Comparison of ENCODE assay signal across 1 cellular context in the genomic region with DNA sequence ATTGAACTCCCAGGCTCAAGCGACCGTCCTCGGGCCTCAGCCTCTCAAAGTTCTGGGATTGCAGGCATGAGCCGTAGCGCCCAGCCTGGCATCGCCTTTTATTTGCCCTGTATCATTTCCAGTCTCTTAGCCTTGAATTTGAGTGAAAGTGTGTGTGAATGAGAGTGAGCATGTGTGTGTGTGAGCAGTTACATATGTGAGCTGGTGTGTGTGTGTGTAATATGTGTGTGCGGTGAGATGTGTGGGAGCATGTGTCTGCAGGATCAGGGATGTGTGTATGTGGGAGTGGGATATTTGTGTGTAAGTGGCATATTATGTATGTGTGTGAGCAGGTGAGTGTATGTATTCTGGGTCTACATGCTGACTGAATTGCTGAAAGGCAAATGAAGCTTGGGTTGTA.
TF ChIP-seq lines count a peak whose summit lies in the region.

No MANE protein-coding gene starts in this region.

TF ChIP-seq in IMR-90, 13 proteins besides CTCF, POLR2A, EP300 and RAD21:
- TF ChIP-seq FOS (IDR thresholded peaks at IDR 0.05; ENCODE audit: low read depth, low read length) (no peak), NFE2L2 (IDR thresholded peaks at IDR 0.05; ENCODE audit: low read depth, low read length) (no peak), MAFK (IDR thresholded peaks at IDR 0.05; ENCODE audit: low read depth, low read length) (no peak), SMC3 (IDR thresholded peaks at IDR 0.05; ENCODE audit: low read depth, low read length) (no peak), RFX5 (IDR thresholded peaks at IDR 0.05; ENCODE audit: low read depth, low read length) (no peak), RCOR1 (IDR thresholded peaks at IDR 0.05; ENCODE audit: insufficient replicate concordance, low read length) (no peak)
- TF ChIP-seq, protein P1, sequence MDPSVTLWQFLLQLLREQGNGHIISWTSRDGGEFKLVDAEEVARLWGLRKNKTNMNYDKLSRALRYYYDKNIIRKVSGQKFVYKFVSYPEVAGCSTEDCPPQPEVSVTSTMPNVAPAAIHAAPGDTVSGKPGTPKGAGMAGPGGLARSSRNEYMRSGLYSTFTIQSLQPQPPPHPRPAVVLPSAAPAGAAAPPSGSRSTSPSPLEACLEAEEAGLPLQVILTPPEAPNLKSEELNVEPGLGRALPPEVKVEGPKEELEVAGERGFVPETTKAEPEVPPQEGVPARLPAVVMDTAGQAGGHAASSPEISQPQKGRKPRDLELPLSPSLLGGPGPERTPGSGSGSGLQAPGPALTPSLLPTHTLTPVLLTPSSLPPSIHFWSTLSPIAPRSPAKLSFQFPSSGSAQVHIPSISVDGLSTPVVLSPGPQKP (IDR thresholded peaks at IDR 0.05; ENCODE audit: borderline replicate concordance, low read depth, low read length): no peak
- TF ChIP-seq, protein P2, sequence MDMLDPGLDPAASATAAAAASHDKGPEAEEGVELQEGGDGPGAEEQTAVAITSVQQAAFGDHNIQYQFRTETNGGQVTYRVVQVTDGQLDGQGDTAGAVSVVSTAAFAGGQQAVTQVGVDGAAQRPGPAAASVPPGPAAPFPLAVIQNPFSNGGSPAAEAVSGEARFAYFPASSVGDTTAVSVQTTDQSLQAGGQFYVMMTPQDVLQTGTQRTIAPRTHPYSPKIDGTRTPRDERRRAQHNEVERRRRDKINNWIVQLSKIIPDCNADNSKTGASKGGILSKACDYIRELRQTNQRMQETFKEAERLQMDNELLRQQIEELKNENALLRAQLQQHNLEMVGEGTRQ (IDR thresholded peaks at IDR 0.05; ENCODE audit: low read depth, low read length): no peak
